In genomic region chr4:73257242-73257994, GRCh38 we compare ENCODE assay signal across 8 cellular contexts. TPM values are rescaled to one million over a fixed set of nuclear protein-coding genes. Genes with fewer than 3 reads are reported as not detected.
DNase-seq lines count a peak whose midpoint lies in the region; ATAC-seq and TF ChIP-seq lines count a peak whose summit lies in the region.

No MANE protein-coding gene starts in this region.

- H3K4me3 ChIP-seq in Panc1 (ENCODE audit: low read depth in 2 of 2, low read length in 2 of 2) (peak overlapping the region; percentile 73 to 76), fibroblast of the aortic adventitia (ENCODE audit: low read depth, low read length) (peak overlapping the region; percentile 96)

- intact Hi-C loops in Panc1 (cut with micrococcal nuclease; ENCODE audit: unreplicated experiment), result loop anchor here (5.0 kb wide), 1 partner anchor 115 kb away; no protein-coding TSS in a partner anchor

- H3K4me1 ChIP-seq in Panc1 (ENCODE audit: control insufficient read depth, insufficient read depth, low read length), result peaks cover 8% of the 10 kb centered on the region; the same call in 1 of the 2 replicates

- H3K36me3 ChIP-seq in Panc1 (ENCODE audit: control insufficient read depth, insufficient read depth, low read length), result peaks cover 4% of the 10 kb centered on the region

- no peaks in the 10 kb centered on the region for H3K9me3 Mint-ChIP-seq in activated T-helper 17 cell treated with anti-CD3 and anti-CD28 coated beads, Interleukin-2, amount 50 U/mL, for 72 hours
- H3K9me3 Mint-ChIP-seq in nephron, result no peaks in the 10 kb centered on the region
- no peaks in the 10 kb centered on the region for H3K9me3 Mint-ChIP-seq in stimulated activated naive CD8-positive, alpha-beta T cell treated with anti-CD3 and anti-CD28 coated beads, Interleukin-15, Interleukin-2, amounts not matched to agents 100 ng/mL and 50 ng/mL, for 24 hours

- no peaks in the 10 kb centered on the region for H3K27me3 Mint-ChIP-seq in activated T-helper 17 cell treated with anti-CD3 and anti-CD28 coated beads, Interleukin-2, amount 50 U/mL, for 72 hours
- no peaks in the 10 kb centered on the region for H3K27me3 Mint-ChIP-seq in nephron (ENCODE audit: low read depth)
- H3K27me3 Mint-ChIP-seq in stimulated activated naive CD8-positive, alpha-beta T cell treated with anti-CD3 and anti-CD28 coated beads, Interleukin-15, Interleukin-2, amounts not matched to agents 100 ng/mL and 50 ng/mL, for 24 hours, result no peaks in the 10 kb centered on the region

- CTCF ChIA-PET in Panc1 (lab: Charles Lee), result interaction anchor here (0.8 kb wide), 1 partner anchor 219 kb away, joined by 4 read pairs; no protein-coding TSS in a partner anchor

- H3K9me3 ChIP-seq in Panc1 (ENCODE audit: control insufficient read depth, insufficient read depth, low read depth, low read length), result no peaks in the 10 kb centered on the region

- H3K4me1 Mint-ChIP-seq in activated T-helper 17 cell treated with anti-CD3 and anti-CD28 coated beads, Interleukin-2, amount 50 U/mL, for 72 hours, result peaks cover 16% of the 10 kb centered on the region
- peaks cover 57% of the 10 kb centered on the region for H3K4me1 Mint-ChIP-seq in nephron
- peaks cover 79% of the 10 kb centered on the region for H3K4me1 Mint-ChIP-seq in stimulated activated naive CD8-positive, alpha-beta T cell treated with anti-CD3 and anti-CD28 coated beads, Interleukin-15, Interleukin-2, amounts not matched to agents 100 ng/mL and 50 ng/mL, for 24 hours (ENCODE audit: low read depth)

- POLR2A ChIA-PET in Panc1 (lab: Charles Lee), result no interaction called here

- H3K4me3 Mint-ChIP-seq in activated T-helper 17 cell treated with anti-CD3 and anti-CD28 coated beads, Interleukin-2, amount 50 U/mL, for 72 hours, result peak overlapping the region; percentile 99
- H3K4me3 Mint-ChIP-seq in nephron, result peak overlapping the region; percentile 100
- H3K4me3 Mint-ChIP-seq in stimulated activated naive CD8-positive, alpha-beta T cell treated with anti-CD3 and anti-CD28 coated beads, Interleukin-15, Interleukin-2, amounts not matched to agents 100 ng/mL and 50 ng/mL, for 24 hours, result peak overlapping the region; percentile 98

- peak; percentile 87 for DNase-seq in Ammon's horn (ENCODE audit: low spot score)
- DNase-seq in KG1 (lab: John Stamatoyannopoulos, UW), result peak; percentile 62
- DNase-seq in Panc1 (ENCODE audit: low read depth, low spot score), result no peak
- peak; percentile 90 for DNase-seq in fibroblast of the aortic adventitia (ENCODE audit: low read depth)

- peak overlapping the region; percentile 100 for H3K27ac Mint-ChIP-seq in activated T-helper 17 cell treated with anti-CD3 and anti-CD28 coated beads, Interleukin-2, amount 50 U/mL, for 72 hours
- H3K27ac Mint-ChIP-seq in nephron, result peak overlapping the region; percentile 99 to 100 (median 100)
- peak overlapping the region; percentile 99 for H3K27ac Mint-ChIP-seq in stimulated activated naive CD8-positive, alpha-beta T cell treated with anti-CD3 and anti-CD28 coated beads, Interleukin-15, Interleukin-2, amounts not matched to agents 100 ng/mL and 50 ng/mL, for 24 hours

- peak overlapping the region; percentile 75 for H3K27ac ChIP-seq in Panc1 (ENCODE audit: low read length)

- peak; percentile 77 for TF ChIP-seq CTCF in Panc1 (IDR thresholded peaks at IDR 0.05)
- TF ChIP-seq CTCF in fibroblast of the aortic adventitia (IDR thresholded peaks at IDR 0.05; ENCODE audit: insufficient read depth, low read length), result peak; percentile 77
- TF ChIP-seq CTCF in nephron (IDR thresholded peaks at IDR 0.05; ENCODE audit: unreplicated experiment in 3 of 3), result peak; percentile 58 to 68 (median 60)

- TSS peak; percentile 58 for BruUV-seq in Panc1 (replicated peaks; lab: Mats Ljungman, UMichigan)

- peak; percentile 22 for ATAC-seq in GM19438 (IDR thresholded peaks at IDR 0.05; ENCODE audit: low read depth, unreplicated experiment)
- peak; percentile 57 for ATAC-seq in Panc1
- ATAC-seq in activated T-helper 17 cell treated with anti-CD3 and anti-CD28 coated beads, Interleukin-2, amount 50 U/mL, for 72 hours (replicated peaks), result peak; percentile 36

- in situ Hi-C loops in Panc1 (cut with HindIII; ENCODE audit: low pct_unique_long_range_greater_than_20kb, low sequenced_read_pairs), result no loop called here

- H3K36me3 Mint-ChIP-seq in activated T-helper 17 cell treated with anti-CD3 and anti-CD28 coated beads, Interleukin-2, amount 50 U/mL, for 72 hours (ENCODE audit: low read depth), result peaks cover 69% of the 10 kb centered on the region
- peaks cover 22% of the 10 kb centered on the region for H3K36me3 Mint-ChIP-seq in nephron (ENCODE audit: low read depth)
- H3K36me3 Mint-ChIP-seq in stimulated activated naive CD8-positive, alpha-beta T cell treated with anti-CD3 and anti-CD28 coated beads, Interleukin-15, Interleukin-2, amounts not matched to agents 100 ng/mL and 50 ng/mL, for 24 hours (ENCODE audit: low read depth), result peaks cover 42% of the 10 kb centered on the region

- no peaks in the 10 kb centered on the region for H3K27me3 ChIP-seq in Panc1 (ENCODE audit: control insufficient read depth, insufficient read depth, low read length)

RNA-seq across cellular contexts. Expression of gene ANKRD17, which starts 1.2 kb away (rescaled TPM):
- total RNA-seq in Panc1 (2021; ENCODE audit: unreplicated experiment), result 38.5 TPM
- polyA plus RNA-seq in Panc1 (2012; ENCODE audit: insufficient read length), result 19.5 TPM
- 10 to 100 TPM; 46.7 to 70.7 TPM for total RNA-seq in activated T-helper 17 cell treated with anti-CD3 and anti-CD28 coated beads, Interleukin-2, amount 50 U/mL, for 72 hours
- total RNA-seq in fibroblast of the aortic adventitia (ENCODE audit: low replicate concordance), result 64.4 and 72.5 TPM in 2 replicates
